Comparison of ENCODE assay signal across 23 cellular contexts in genomic region chr2:222776792-222777191, GRCh38.
"Had no signal": no experiment of that assay in that cellular context is flagged by ENCODE, and none has a peak within 500 bp of the region (broad histone marks: within the 10 kb centered on the region; RNA-seq: fewer than 3 reads in every experiment).

No MANE protein-coding gene starts in this region.

- H3K27me3 ChIP-seq: breast epithelium, transverse colon had no signal

- H3K4me1 Mint-ChIP-seq: activated naive CD8-positive, alpha-beta T cell treated with anti-CD3 and anti-CD28 coated beads, Interleukin-2, amount 50 U/mL, for 24 hours; activated T-helper 17 cell treated with anti-CD3 and anti-CD28 coated beads, Interleukin-2, amount 50 U/mL, for 72 hours; natural killer cell; stimulated activated naive B cell treated with anti-CD40 and anti-IgM and Interleukin-4, amounts not matched to agents 10 μg/mL and 1 μg/mL and 100 μg/mL, for 72 hours had no signal

- H3K4me3 ChIP-seq: breast epithelium, skin epidermis, transverse colon had no signal

- ATAC-seq: activated CD4-positive, CD25-positive, alpha-beta regulatory T cell treated with anti-CD3 and anti-CD28 coated beads, Interleukin-2, amount 50 U/mL, for 24 hours; activated naive CD8-positive, alpha-beta T cell treated with anti-CD3 and anti-CD28 coated beads, Interleukin-2, amount 50 U/mL, for 24 hours; activated T-helper 17 cell treated with anti-CD3 and anti-CD28 coated beads, Interleukin-2, amount 50 U/mL, for 72 hours; effector memory CD8-positive, alpha-beta T cell; natural killer cell; stimulated activated naive B cell treated with anti-CD40 and anti-IgM and Interleukin-4, amounts not matched to agents 10 μg/mL and 1 μg/mL and 100 μg/mL, for 72 hours had no signal

- H3K36me3 Mint-ChIP-seq: natural killer cell; stimulated activated naive B cell treated with anti-CD40 and anti-IgM and Interleukin-4, amounts not matched to agents 10 μg/mL and 1 μg/mL and 100 μg/mL, for 72 hours had no signal

- H3K27ac ChIP-seq: breast epithelium, epithelial cell of prostate, neutrophil, skin epidermis, transverse colon had no signal

- H3K4me1 ChIP-seq: breast epithelium, transverse colon had no signal

- H3K4me3 Mint-ChIP-seq: activated naive CD8-positive, alpha-beta T cell treated with anti-CD3 and anti-CD28 coated beads, Interleukin-2, amount 50 U/mL, for 24 hours; activated T-helper 17 cell treated with anti-CD3 and anti-CD28 coated beads, Interleukin-2, amount 50 U/mL, for 72 hours; effector memory CD8-positive, alpha-beta T cell; natural killer cell; stimulated activated naive B cell treated with anti-CD40 and anti-IgM and Interleukin-4, amounts not matched to agents 10 μg/mL and 1 μg/mL and 100 μg/mL, for 72 hours; T-helper 2 cell treated with Interferon-gamma antibody and Interleukin-4, amounts not matched to agents 5 μg/mL and 100 μg/mL, for 36 hours had no signal

- H3K36me3 ChIP-seq: breast epithelium, neutrophil, transverse colon had no signal

- H3K9me3 ChIP-seq: breast epithelium, neutrophil, transverse colon had no signal

- H3K9me3 Mint-ChIP-seq: activated naive CD8-positive, alpha-beta T cell treated with anti-CD3 and anti-CD28 coated beads, Interleukin-2, amount 50 U/mL, for 24 hours; activated T-helper 17 cell treated with anti-CD3 and anti-CD28 coated beads, Interleukin-2, amount 50 U/mL, for 72 hours; T-helper 2 cell treated with Interferon-gamma antibody and Interleukin-4, amounts not matched to agents 5 μg/mL and 100 μg/mL, for 36 hours had no signal

- DNase-seq: activated naive CD4-positive, alpha-beta T cell treated with Interleukin-2 at 50 U/mL for 16 hours; activated naive CD8-positive, alpha-beta T cell treated with anti-CD3 and anti-CD28 coated beads, Interleukin-2, amount 50 U/mL, for 24 hours; activated T-cell treated with anti-CD3 and anti-CD28 coated beads for 4 hours; aorta; dermis blood vessel endothelial cell; effector memory CD8-positive, alpha-beta T cell; foreskin melanocyte; mesendoderm; natural killer cell; posterior cingulate gyrus; retina; stimulated activated CD4-positive, alpha-beta T cell treated with anti-CD3 and anti-CD28 coated beads, Interleukin-15, amount 100 ng/mL, for 24 hours; stimulated activated CD4-positive, alpha-beta T cell treated with anti-CD3 and anti-CD28 coated beads, Interleukin-4, amount 100 ng/mL, for 1 hour; stimulated activated naive B cell treated with anti-CD40 and anti-IgM and Interleukin-4, amounts not matched to agents 10 μg/mL and 1 μg/mL and 100 μg/mL, for 72 hours; SW 1271; transverse colon had no signal

- H3K27ac Mint-ChIP-seq: activated naive CD8-positive, alpha-beta T cell treated with anti-CD3 and anti-CD28 coated beads, Interleukin-2, amount 50 U/mL, for 24 hours; activated T-helper 17 cell treated with anti-CD3 and anti-CD28 coated beads, Interleukin-2, amount 50 U/mL, for 72 hours; effector memory CD8-positive, alpha-beta T cell; natural killer cell; stimulated activated naive B cell treated with anti-CD40 and anti-IgM and Interleukin-4, amounts not matched to agents 10 μg/mL and 1 μg/mL and 100 μg/mL, for 72 hours; T-helper 2 cell treated with Interferon-gamma antibody and Interleukin-4, amounts not matched to agents 5 μg/mL and 100 μg/mL, for 36 hours had no signal
